ENCODE assay signal across 2 cellular contexts in the genomic region with DNA sequence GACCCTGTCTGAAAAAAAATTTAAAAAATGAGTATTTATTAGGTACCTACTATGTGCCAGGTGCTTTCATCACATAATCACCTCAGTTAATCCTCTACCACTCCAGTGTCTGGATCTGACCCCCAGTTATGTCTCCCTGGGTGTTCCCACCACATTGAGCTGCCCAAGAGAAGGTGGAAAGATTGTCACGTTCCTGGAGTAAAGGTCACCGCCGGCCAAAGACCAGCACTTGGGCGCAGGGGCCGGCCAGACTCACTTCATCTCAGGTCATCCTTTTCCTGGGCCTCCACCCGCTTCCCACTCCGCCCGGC.
A peak's percentile ranks its signal among the peaks of the same experiment; 100 is the strongest.
TF ChIP-seq lines count a peak whose summit lies in the region.

No MANE protein-coding gene starts in this region.

TF ChIP-seq in GM23338, 12 proteins besides CTCF, POLR2A, EP300 and RAD21 (continued from another document):
- TF ChIP-seq, protein P1, sequence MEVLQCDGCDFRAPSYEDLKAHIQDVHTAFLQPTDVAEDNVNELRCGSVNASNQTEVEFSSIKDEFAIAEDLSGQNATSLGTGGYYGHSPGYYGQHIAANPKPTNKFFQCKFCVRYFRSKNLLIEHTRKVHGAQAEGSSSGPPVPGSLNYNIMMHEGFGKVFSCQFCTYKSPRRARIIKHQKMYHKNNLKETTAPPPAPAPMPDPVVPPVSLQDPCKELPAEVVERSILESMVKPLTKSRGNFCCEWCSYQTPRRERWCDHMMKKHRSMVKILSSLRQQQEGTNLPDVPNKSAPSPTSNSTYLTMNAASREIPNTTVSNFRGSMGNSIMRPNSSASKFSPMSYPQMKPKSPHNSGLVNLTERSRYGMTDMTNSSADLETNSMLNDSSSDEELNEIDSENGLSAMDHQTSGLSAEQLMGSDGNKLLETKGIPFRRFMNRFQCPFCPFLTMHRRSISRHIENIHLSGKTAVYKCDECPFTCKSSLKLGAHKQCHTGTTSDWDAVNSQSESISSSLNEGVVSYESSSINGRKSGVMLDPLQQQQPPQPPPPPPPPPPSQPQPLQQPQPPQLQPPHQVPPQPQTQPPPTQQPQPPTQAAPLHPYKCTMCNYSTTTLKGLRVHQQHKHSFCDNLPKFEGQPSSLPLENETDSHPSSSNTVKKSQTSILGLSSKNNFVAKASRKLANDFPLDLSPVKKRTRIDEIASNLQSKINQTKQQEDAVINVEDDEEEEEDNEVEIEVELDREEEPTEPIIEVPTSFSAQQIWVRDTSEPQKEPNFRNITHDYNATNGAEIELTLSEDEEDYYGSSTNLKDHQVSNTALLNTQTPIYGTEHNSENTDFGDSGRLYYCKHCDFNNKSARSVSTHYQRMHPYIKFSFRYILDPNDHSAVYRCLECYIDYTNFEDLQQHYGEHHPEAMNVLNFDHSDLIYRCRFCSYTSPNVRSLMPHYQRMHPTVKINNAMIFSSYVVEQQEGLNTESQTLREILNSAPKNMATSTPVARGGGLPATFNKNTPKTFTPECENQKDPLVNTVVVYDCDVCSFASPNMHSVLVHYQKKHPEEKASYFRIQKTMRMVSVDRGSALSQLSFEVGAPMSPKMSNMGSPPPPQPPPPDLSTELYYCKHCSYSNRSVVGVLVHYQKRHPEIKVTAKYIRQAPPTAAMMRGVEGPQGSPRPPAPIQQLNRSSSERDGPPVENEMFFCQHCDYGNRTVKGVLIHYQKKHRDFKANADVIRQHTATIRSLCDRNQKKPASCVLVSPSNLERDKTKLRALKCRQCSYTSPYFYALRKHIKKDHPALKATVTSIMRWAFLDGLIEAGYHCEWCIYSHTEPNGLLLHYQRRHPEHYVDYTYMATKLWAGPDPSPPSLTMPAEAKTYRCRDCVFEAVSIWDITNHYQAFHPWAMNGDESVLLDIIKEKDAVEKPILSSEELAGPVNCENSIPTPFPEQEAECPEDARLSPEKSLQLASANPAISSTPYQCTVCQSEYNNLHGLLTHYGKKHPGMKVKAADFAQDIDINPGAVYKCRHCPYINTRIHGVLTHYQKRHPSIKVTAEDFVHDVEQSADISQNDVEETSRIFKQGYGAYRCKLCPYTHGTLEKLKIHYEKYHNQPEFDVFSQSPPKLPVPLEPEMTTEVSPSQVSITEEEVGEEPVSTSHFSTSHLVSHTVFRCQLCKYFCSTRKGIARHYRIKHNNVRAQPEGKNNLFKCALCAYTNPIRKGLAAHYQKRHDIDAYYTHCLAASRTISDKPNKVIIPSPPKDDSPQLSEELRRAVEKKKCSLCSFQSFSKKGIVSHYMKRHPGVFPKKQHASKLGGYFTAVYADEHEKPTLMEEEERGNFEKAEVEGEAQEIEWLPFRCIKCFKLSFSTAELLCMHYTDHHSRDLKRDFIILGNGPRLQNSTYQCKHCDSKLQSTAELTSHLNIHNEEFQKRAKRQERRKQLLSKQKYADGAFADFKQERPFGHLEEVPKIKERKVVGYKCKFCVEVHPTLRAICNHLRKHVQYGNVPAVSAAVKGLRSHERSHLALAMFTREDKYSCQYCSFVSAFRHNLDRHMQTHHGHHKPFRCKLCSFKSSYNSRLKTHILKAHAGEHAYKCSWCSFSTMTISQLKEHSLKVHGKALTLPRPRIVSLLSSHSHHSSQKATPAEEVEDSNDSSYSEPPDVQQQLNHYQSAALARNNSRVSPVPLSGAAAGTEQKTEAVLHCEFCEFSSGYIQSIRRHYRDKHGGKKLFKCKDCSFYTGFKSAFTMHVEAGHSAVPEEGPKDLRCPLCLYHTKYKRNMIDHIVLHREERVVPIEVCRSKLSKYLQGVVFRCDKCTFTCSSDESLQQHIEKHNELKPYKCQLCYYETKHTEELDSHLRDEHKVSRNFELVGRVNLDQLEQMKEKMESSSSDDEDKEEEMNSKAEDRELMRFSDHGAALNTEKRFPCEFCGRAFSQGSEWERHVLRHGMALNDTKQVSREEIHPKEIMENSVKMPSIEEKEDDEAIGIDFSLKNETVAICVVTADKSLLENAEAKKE (CRISPR knock-in tag; IDR thresholded peaks at IDR 0.05) = no peak
- TF ChIP-seq NANOG (IDR thresholded peaks at IDR 0.05; ENCODE audit: borderline replicate concordance) (no peak), EZH2phosphoT487 (IDR thresholded peaks at IDR 0.05; ENCODE audit: unreplicated experiment) (no peak), ZNF331 (CRISPR knock-in tag; IDR thresholded peaks at IDR 0.05; ENCODE audit: low read depth) (no peak), CREB1 (CRISPR knock-in tag; IDR thresholded peaks at IDR 0.05; ENCODE audit: low read depth) (no peak), POLR2AphosphoS5 (IDR thresholded peaks at IDR 0.05; ENCODE audit: low read depth) (no peak), STAT1 (IDR thresholded peaks at IDR 0.05; ENCODE audit: unreplicated experiment) (no peak)
- TF ChIP-seq, protein P2, sequence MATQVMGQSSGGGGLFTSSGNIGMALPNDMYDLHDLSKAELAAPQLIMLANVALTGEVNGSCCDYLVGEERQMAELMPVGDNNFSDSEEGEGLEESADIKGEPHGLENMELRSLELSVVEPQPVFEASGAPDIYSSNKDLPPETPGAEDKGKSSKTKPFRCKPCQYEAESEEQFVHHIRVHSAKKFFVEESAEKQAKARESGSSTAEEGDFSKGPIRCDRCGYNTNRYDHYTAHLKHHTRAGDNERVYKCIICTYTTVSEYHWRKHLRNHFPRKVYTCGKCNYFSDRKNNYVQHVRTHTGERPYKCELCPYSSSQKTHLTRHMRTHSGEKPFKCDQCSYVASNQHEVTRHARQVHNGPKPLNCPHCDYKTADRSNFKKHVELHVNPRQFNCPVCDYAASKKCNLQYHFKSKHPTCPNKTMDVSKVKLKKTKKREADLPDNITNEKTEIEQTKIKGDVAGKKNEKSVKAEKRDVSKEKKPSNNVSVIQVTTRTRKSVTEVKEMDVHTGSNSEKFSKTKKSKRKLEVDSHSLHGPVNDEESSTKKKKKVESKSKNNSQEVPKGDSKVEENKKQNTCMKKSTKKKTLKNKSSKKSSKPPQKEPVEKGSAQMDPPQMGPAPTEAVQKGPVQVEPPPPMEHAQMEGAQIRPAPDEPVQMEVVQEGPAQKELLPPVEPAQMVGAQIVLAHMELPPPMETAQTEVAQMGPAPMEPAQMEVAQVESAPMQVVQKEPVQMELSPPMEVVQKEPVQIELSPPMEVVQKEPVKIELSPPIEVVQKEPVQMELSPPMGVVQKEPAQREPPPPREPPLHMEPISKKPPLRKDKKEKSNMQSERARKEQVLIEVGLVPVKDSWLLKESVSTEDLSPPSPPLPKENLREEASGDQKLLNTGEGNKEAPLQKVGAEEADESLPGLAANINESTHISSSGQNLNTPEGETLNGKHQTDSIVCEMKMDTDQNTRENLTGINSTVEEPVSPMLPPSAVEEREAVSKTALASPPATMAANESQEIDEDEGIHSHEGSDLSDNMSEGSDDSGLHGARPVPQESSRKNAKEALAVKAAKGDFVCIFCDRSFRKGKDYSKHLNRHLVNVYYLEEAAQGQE (IDR thresholded peaks at IDR 0.05; ENCODE audit: unreplicated experiment) = no peak

TF ChIP-seq in WTC11, 78 proteins besides CTCF, POLR2A, EP300 and RAD21 (continued from another document):
- TF ChIP-seq, protein P3, sequence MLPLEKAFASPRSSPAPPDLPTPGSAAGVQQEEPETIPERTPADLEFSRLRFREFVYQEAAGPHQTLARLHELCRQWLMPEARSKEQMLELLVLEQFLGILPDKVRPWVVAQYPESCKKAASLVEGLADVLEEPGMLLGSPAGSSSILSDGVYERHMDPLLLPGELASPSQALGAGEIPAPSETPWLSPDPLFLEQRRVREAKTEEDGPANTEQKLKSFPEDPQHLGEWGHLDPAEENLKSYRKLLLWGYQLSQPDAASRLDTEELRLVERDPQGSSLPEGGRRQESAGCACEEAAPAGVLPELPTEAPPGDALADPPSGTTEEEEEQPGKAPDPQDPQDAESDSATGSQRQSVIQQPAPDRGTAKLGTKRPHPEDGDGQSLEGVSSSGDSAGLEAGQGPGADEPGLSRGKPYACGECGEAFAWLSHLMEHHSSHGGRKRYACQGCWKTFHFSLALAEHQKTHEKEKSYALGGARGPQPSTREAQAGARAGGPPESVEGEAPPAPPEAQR (CRISPR knock-in tag; IDR thresholded peaks at IDR 0.05) = no peak
- TF ChIP-seq, protein P4, sequence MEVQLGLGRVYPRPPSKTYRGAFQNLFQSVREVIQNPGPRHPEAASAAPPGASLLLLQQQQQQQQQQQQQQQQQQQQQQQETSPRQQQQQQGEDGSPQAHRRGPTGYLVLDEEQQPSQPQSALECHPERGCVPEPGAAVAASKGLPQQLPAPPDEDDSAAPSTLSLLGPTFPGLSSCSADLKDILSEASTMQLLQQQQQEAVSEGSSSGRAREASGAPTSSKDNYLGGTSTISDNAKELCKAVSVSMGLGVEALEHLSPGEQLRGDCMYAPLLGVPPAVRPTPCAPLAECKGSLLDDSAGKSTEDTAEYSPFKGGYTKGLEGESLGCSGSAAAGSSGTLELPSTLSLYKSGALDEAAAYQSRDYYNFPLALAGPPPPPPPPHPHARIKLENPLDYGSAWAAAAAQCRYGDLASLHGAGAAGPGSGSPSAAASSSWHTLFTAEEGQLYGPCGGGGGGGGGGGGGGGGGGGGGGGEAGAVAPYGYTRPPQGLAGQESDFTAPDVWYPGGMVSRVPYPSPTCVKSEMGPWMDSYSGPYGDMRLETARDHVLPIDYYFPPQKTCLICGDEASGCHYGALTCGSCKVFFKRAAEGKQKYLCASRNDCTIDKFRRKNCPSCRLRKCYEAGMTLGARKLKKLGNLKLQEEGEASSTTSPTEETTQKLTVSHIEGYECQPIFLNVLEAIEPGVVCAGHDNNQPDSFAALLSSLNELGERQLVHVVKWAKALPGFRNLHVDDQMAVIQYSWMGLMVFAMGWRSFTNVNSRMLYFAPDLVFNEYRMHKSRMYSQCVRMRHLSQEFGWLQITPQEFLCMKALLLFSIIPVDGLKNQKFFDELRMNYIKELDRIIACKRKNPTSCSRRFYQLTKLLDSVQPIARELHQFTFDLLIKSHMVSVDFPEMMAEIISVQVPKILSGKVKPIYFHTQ (CRISPR knock-in tag; IDR thresholded peaks at IDR 0.05) = no peak
- TF ChIP-seq NFE2L1 (CRISPR knock-in tag; IDR thresholded peaks at IDR 0.05) = 0 out of 2 replicates have a peak, but pooled peaks have one; percentile 10
- TF ChIP-seq ZNF423 (CRISPR knock-in tag; IDR thresholded peaks at IDR 0.05) = no peak
- no peak for TF ChIP-seq ATF1 (CRISPR knock-in tag; IDR thresholded peaks at IDR 0.05)
- TF ChIP-seq ZNF219 (CRISPR knock-in tag; IDR thresholded peaks at IDR 0.05; ENCODE audit: borderline replicate concordance) = no peak
- TF ChIP-seq FOXJ3 (CRISPR knock-in tag; IDR thresholded peaks at IDR 0.05; ENCODE audit: borderline replicate concordance) = no peak
- TF ChIP-seq, protein P5, sequence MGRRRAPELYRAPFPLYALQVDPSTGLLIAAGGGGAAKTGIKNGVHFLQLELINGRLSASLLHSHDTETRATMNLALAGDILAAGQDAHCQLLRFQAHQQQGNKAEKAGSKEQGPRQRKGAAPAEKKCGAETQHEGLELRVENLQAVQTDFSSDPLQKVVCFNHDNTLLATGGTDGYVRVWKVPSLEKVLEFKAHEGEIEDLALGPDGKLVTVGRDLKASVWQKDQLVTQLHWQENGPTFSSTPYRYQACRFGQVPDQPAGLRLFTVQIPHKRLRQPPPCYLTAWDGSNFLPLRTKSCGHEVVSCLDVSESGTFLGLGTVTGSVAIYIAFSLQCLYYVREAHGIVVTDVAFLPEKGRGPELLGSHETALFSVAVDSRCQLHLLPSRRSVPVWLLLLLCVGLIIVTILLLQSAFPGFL (CRISPR knock-in tag; IDR thresholded peaks at IDR 0.05; ENCODE audit: borderline replicate concordance) = no peak
- no peak for TF ChIP-seq ZNF138 (CRISPR knock-in tag; conservative IDR thresholded peaks at IDR 0.05)
TF ChIP-seq in WTC11: peak in this region for 2.
